ENCODE assay signal across 8 cellular contexts in the genomic region with DNA sequence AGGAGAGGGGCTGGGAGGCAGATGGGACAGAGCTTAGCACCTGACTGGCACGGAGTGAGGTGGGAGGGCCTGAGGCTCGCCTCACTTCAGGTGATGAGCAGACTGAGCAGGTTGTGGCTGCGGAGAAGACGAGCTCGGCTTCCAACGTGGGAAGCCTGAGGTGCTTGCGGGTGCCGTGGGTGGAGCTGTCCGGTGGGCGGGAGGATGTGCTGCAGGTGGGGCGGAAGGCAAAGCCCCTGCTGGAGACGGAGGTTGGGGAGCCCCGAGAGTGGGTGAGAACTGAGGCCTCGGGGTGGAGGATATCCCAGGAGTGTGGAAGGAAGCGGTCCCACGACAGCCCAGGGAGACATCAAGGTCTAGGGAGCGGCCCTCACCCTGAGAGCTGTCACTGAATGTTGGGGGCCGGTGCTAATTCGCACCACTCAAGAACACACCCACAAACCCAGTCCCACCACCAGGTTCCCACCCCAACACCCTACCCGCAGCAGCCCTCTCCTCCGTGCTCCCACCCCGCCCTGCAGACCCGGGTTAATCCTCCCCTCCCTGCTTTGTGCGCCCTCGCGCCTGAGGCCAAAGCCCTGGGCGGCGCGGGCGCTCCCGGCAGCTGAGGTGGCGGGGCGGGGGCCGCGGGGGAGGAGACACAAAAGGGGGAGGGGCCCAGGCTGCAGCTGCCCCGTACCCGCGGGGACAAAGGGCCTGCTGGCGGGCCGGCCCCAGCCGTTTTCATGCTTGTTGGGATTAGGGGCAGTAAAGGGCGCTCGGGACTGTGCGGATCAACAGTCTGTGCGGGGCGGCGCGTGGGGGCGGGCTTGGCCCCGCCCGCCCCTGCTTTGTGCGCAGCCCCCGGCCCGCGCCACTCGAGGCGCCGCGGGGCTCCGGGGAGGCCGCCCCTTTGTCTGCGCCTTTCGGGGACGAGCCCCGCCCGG. TPM values are rescaled to one million over a fixed set of nuclear protein-coding genes. Genes with fewer than 3 reads are reported as not detected.
DNase-seq lines count a peak whose midpoint lies in the region; ATAC-seq and TF ChIP-seq lines count a peak whose summit lies in the region.

No MANE protein-coding gene starts in this region.

- peaks cover 15% of the 10 kb centered on the region for H3K4me1 Mint-ChIP-seq in activated CD8-positive, alpha-beta T cell treated with anti-CD3 and anti-CD28 coated beads, Interleukin-2, amount 10 ng/mL, durations not matched to agents 7 days and 5 days (ENCODE audit: low read depth)
- peaks cover 14 to 22% (median 20%) of the 10 kb centered on the region in 4 donors for H3K4me1 Mint-ChIP-seq in naive thymus-derived CD8-positive, alpha-beta T cell

- CTCF ChIA-PET in activated CD8-positive, alpha-beta T cell treated with anti-CD3 and anti-CD28 coated beads, Interleukin-2, amount 10 ng/mL, durations not matched to agents 7 days and 5 days (lab: Charles Lee): interaction anchor here (0.6 to 6.4 kb wide), 4 partner anchors 9 to 257 kb away, joined by 3 to 60 read pairs (median 6); no protein-coding TSS in a partner anchor

- DNase-seq in DMS53 (lab: John Stamatoyannopoulos, UW): peak; percentile 88
- peak; percentile 23 to 81 for DNase-seq in NCI-H187 (lab: John Stamatoyannopoulos, UW)
- DNase-seq in activated CD8-positive, alpha-beta T cell treated with anti-CD3 and anti-CD28 coated beads, Interleukin-2, amount 10 ng/mL, durations not matched to agents 7 days and 5 days: peak; percentile 47
- DNase-seq in erythroblast (lab: John Stamatoyannopoulos, UW): peak; percentile 11 to 19
- peak in 7 of 10 donors; percentile 14 to 38 (median 28) for DNase-seq in naive thymus-derived CD8-positive, alpha-beta T cell
- DNase-seq in upper lobe of right lung: no peak

- TF ChIP-seq POLR2A in erythroblast (IDR thresholded peaks at IDR 0.05; ENCODE audit: low read length): no peak

- intact Hi-C loops in upper lobe of right lung (cut with DNase I): no loop called here

- H3K9me3 ChIP-seq in upper lobe of right lung: no peaks in the 10 kb centered on the region

- peaks cover 40% of the 10 kb centered on the region for H3K27me3 ChIP-seq in upper lobe of right lung

- H3K9me3 Mint-ChIP-seq in activated CD8-positive, alpha-beta T cell treated with anti-CD3 and anti-CD28 coated beads, Interleukin-2, amount 10 ng/mL, durations not matched to agents 7 days and 5 days (ENCODE audit: insufficient read depth): no peaks in the 10 kb centered on the region
- no peaks in the 10 kb centered on the region for H3K9me3 Mint-ChIP-seq in naive thymus-derived CD8-positive, alpha-beta T cell

- POLR2A ChIA-PET in activated CD8-positive, alpha-beta T cell treated with anti-CD3 and anti-CD28 coated beads, Interleukin-2, amount 10 ng/mL, durations not matched to agents 7 days and 5 days (lab: Charles Lee): interaction anchor here (1.2 kb wide), 1 partner anchor 10 kb away, joined by 3 read pairs; no protein-coding TSS in a partner anchor
- POLR2A ChIA-PET in naive thymus-derived CD8-positive, alpha-beta T cell (lab: Charles Lee): interaction anchor here (0.6 kb wide), 1 partner anchor 150 kb away, joined by 3 read pairs; a partner anchor contains a TSS

- ATAC-seq in activated CD8-positive, alpha-beta T cell treated with anti-CD3 and anti-CD28 coated beads, Interleukin-2, amount 10 ng/mL, durations not matched to agents 7 days and 5 days: peak; percentile 62
- ATAC-seq in naive thymus-derived CD8-positive, alpha-beta T cell: peak; percentile 68 to 70
- ATAC-seq in upper lobe of right lung (peak; percentile 61), HG02798 (IDR thresholded peaks at IDR 0.05; ENCODE audit: poor library complexity, unreplicated experiment) (no peak), GM21390 (IDR thresholded peaks at IDR 0.05; ENCODE audit: unreplicated experiment) (no peak)

- no peak for TF ChIP-seq CTCF in upper lobe of right lung (IDR thresholded peaks at IDR 0.05)

- H3K4me3 Mint-ChIP-seq in activated CD8-positive, alpha-beta T cell treated with anti-CD3 and anti-CD28 coated beads, Interleukin-2, amount 10 ng/mL, durations not matched to agents 7 days and 5 days: peak overlapping the region; percentile 71
- H3K4me3 Mint-ChIP-seq in naive thymus-derived CD8-positive, alpha-beta T cell: peak overlapping the region; percentile 74 to 94 (median 90)

- H3K27ac ChIP-seq in upper lobe of right lung: no peak overlapping the region

- H3K36me3 ChIP-seq in upper lobe of right lung: no peaks in the 10 kb centered on the region

- peaks cover 48% of the 10 kb centered on the region for H3K27me3 Mint-ChIP-seq in activated CD8-positive, alpha-beta T cell treated with anti-CD3 and anti-CD28 coated beads, Interleukin-2, amount 10 ng/mL, durations not matched to agents 7 days and 5 days (ENCODE audit: low read depth)
- H3K27me3 Mint-ChIP-seq in naive thymus-derived CD8-positive, alpha-beta T cell: peaks cover 31 to 55% (median 33%) of the 10 kb centered on the region in 5 donors

- H3K4me1 ChIP-seq in upper lobe of right lung: no peaks in the 10 kb centered on the region

- peak overlapping the region; percentile 50 for H3K27ac Mint-ChIP-seq in activated CD8-positive, alpha-beta T cell treated with anti-CD3 and anti-CD28 coated beads, Interleukin-2, amount 10 ng/mL, durations not matched to agents 7 days and 5 days
- peak overlapping the region in 4 of 10 donors; percentile 16 to 63 (median 41) for H3K27ac Mint-ChIP-seq in naive thymus-derived CD8-positive, alpha-beta T cell

- peak overlapping the region; percentile 45 for H3K4me3 ChIP-seq in upper lobe of right lung

- peaks cover 3% of the 10 kb centered on the region for H3K36me3 Mint-ChIP-seq in activated CD8-positive, alpha-beta T cell treated with anti-CD3 and anti-CD28 coated beads, Interleukin-2, amount 10 ng/mL, durations not matched to agents 7 days and 5 days (ENCODE audit: low read depth)
- H3K36me3 Mint-ChIP-seq in naive thymus-derived CD8-positive, alpha-beta T cell: no peaks in the 10 kb centered on the region

RNA-seq across cellular contexts. Expression of a gene that starts 11.2 kb away (rescaled TPM):
- total RNA-seq in activated CD8-positive, alpha-beta T cell treated with anti-CD3 and anti-CD28 coated beads, Interleukin-2, amount 10 ng/mL, durations not matched to agents 7 days and 5 days: 10 to 100 TPM; 16.7 to 17.2 TPM
- total RNA-seq in naive thymus-derived CD8-positive, alpha-beta T cell: 1 to 10 TPM; 4.6 to 4.7 TPM
- polyA plus RNA-seq in naive thymus-derived CD8-positive, alpha-beta T cell: 1 to 10 TPM; 3.8 to 8.1 (median 6.0) TPM
- 13.9 TPM for total RNA-seq in upper lobe of right lung

Comparison
In these comparisons a context has a peak if more than half of its experiments do, and no peak if none do; other contexts are left out.
1. ATAC-seq: peak in activated CD8-positive, alpha-beta T cell treated with anti-CD3 and anti-CD28 coated beads, Interleukin-2, amount 10 ng/mL, durations not matched to agents 7 days and 5 days (single experiment), naive thymus-derived CD8-positive, alpha-beta T cell (2 of 2) and upper lobe of right lung (single experiment); none in HG02798 (single experiment) and GM21390 (single experiment).